In genomic region chr2:77633601-77634000, GRCh38 we compare ENCODE assay signal across 3 cellular contexts.
A peak's percentile ranks its signal among the peaks of the same experiment; 100 is the strongest.
TF ChIP-seq lines count a peak whose summit lies in the region.

No MANE protein-coding gene starts in this region.

TF ChIP-seq in HepG2, 621 proteins besides CTCF, POLR2A, EP300 and RAD21:
- TF ChIP-seq CREB1 (IDR thresholded peaks at IDR 0.05) (peak; percentile 98), CREB1 (CRISPR knock-in tag; IDR thresholded peaks at IDR 0.05) (no peak), DRAP1 (CRISPR knock-in tag; IDR thresholded peaks at IDR 0.05) (no peak), ATF7 (IDR thresholded peaks at IDR 0.05) (peak; percentile 99), ATF7 (CRISPR knock-in tag; IDR thresholded peaks at IDR 0.05) (no peak)

TF ChIP-seq in HEK293, 187 proteins besides CTCF, POLR2A, EP300 and RAD21:
- 0 out of 2 replicates have a peak, but pooled peaks have one; percentile 27 for TF ChIP-seq ATF2 (tag by site-specific recombination; IDR thresholded peaks at IDR 0.05; ENCODE audit: low read depth)
- no peak for TF ChIP-seq ZNF221 (tag by site-specific recombination; IDR thresholded peaks at IDR 0.05; ENCODE audit: borderline replicate concordance)

TF ChIP-seq in GM12878, 131 proteins besides CTCF, POLR2A, EP300 and RAD21:
- no peak for TF ChIP-seq POLR2AphosphoS2 (IDR thresholded peaks at IDR 0.05; ENCODE audit: low read depth, low read length)
- TF ChIP-seq ASH2L (IDR thresholded peaks at IDR 0.05; ENCODE audit: borderline replicate concordance, low read depth): no peak
- TF ChIP-seq CBX5 (IDR thresholded peaks at IDR 0.05; ENCODE audit: low read depth): no peak
- no peak for TF ChIP-seq TCF3 (IDR thresholded peaks at IDR 0.05; ENCODE audit: borderline replicate concordance, insufficient read depth, low read depth, low read length)
- peak; percentile 45; the same call in 1 of the 2 replicates for TF ChIP-seq ATF7 (IDR thresholded peaks at IDR 0.05; ENCODE audit: low read depth)
- TF ChIP-seq PAX5 (IDR thresholded peaks at IDR 0.05; ENCODE audit: borderline replicate concordance, low read depth, low read length): no peak
